ENCODE assay signal across 1 cellular context in genomic region chr11:83711035-83711630, GRCh38.
TF ChIP-seq lines count a peak whose summit lies in the region.

No MANE protein-coding gene starts in this region.

TF ChIP-seq in GM12878, 131 proteins besides CTCF, POLR2A, EP300 and RAD21 (continued from another document):
- TF ChIP-seq MTA2 (IDR thresholded peaks at IDR 0.05; ENCODE audit: low read depth) (no peak), SUZ12 (IDR thresholded peaks at IDR 0.05; ENCODE audit: unreplicated experiment) (no peak), ASH2L (IDR thresholded peaks at IDR 0.05; ENCODE audit: borderline replicate concordance, low read depth) (no peak), NKRF (conservative IDR thresholded peaks at IDR 0.05) (no peak)
